22 cellular contexts compared by ENCODE assay signal in genomic region chr15:61584410-61584809, GRCh38.
DNase-seq lines count a peak whose midpoint lies in the region; ATAC-seq and TF ChIP-seq lines count a peak whose summit lies in the region.
"Had no signal": no experiment of that assay in that cellular context is flagged by ENCODE, and none has a peak within 500 bp of the region (broad histone marks: within the 10 kb centered on the region; RNA-seq: fewer than 3 reads in every experiment).

No MANE protein-coding gene starts in this region.

- dilution Hi-C loops in mammary epithelial cell (cut with HindIII; ENCODE audit: low sequenced_read_pairs): no loop called here

- CTCF ChIA-PET in PC-3 (lab: Charles Lee): no interaction called here
- CTCF ChIA-PET in mammary epithelial cell (lab: Charles Lee; ENCODE audit: low non-redundant PET): no interaction called here

- H3K36me3 Mint-ChIP-seq in neural progenitor cell: no peaks in the 10 kb centered on the region
- H3K36me3 Mint-ChIP-seq: T-cell had no signal

- BruUV-seq in PC-3 (replicated peaks; lab: Mats Ljungman, UMichigan): no TSS peak
- BruUV-seq in mammary epithelial cell (replicated peaks; lab: Mats Ljungman, UMichigan): no TSS peak

- H2AFZ ChIP-seq in PC-3 (ENCODE audit: low read length): no peak overlapping the region
- no peak overlapping the region for H2AFZ ChIP-seq in mammary epithelial cell (ENCODE audit: low read depth, low read length)
- H2AFZ ChIP-seq in neural progenitor cell (replicated peaks): no peak overlapping the region

- TF ChIP-seq CTCF in PC-3 (conservative IDR thresholded peaks at IDR 0.05; ENCODE audit: low read depth, low read length) (no peak), mammary epithelial cell (conservative IDR thresholded peaks at IDR 0.05 in 1 of 2, IDR thresholded peaks at IDR 0.05 in 1 of 2; ENCODE audit: extremely low read depth in 1 of 2, insufficient read depth in 1 of 2, low read depth in 1 of 2, low read length in 2 of 2) (no peak), neural progenitor cell (IDR thresholded peaks at IDR 0.05) (no peak)

- no peak overlapping the region for H3K4me3 Mint-ChIP-seq in neural progenitor cell
- H3K4me3 Mint-ChIP-seq: endodermal cell, T-cell had no signal

- DNase-seq in DMS53 (lab: John Stamatoyannopoulos, UW) (peak; percentile 2), DMS53 treated with DMSO at 0.1 percent for 48 hours (lab: John Stamatoyannopoulos, UW; ENCODE audit: unreplicated experiment) (no peak), PC-3 (peak; percentile 20), mammary epithelial cell (peak; percentile 23), neural progenitor cell (ENCODE audit: low spot score) (peak; percentile 10), anterior cingulate cortex (lab: John Stamatoyannopoulos, UW) (no peak), NCI-H2171 treated with DMSO at 0.1 percent for 48 hours (lab: John Stamatoyannopoulos, UW) (no peak)
- DNase-seq: C1 segment of cervical spinal cord; endodermal cell; left cardiac atrium; NCI-H1930; NCI-H510A treated with DMSO at 0.1 percent for 48 hours; nucleus accumbens; stimulated activated naive CD8-positive, alpha-beta T cell treated with anti-CD3 and anti-CD28 coated beads, Interleukin-15, Interleukin-2, amounts not matched to agents 100 U/mL and 50 U/mL, for 24 hours; T-cell; transverse colon had no signal

- WGBS in mammary epithelial cell (ENCODE audit: low coverage, missing lambda C conversion rate): 28% methylated on average over 5 of the region's 5 CpGs

- H3F3A ChIP-seq in PC-3 (ENCODE audit: low read length, unreplicated experiment): no peaks in the 10 kb centered on the region
- no peaks in the 10 kb centered on the region for H3F3A ChIP-seq in neural progenitor cell (ENCODE audit: low read depth)

- H3K27ac Mint-ChIP-seq in neural progenitor cell: no peak overlapping the region
- H3K27ac Mint-ChIP-seq: activated T-helper 2 cell treated with anti-CD3 and anti-CD28 coated beads, Interferon-gamma antibody, Interleukin-2, Interleukin-4, amounts not matched to agents 10 μg/mL and 5 μg/mL and 100 μg/mL, durations not matched to agents 14 hours and 24 hours and 36 hours; endodermal cell; T-cell had no signal

- in situ Hi-C loops in mammary epithelial cell (cut with MboI; ENCODE audit: low sequenced_read_pairs in 2 of 2): no loop called here

- H3K9me3 Mint-ChIP-seq in neural progenitor cell: peaks cover 5% of the 10 kb centered on the region
- H3K9me3 Mint-ChIP-seq: activated T-helper 2 cell treated with anti-CD3 and anti-CD28 coated beads, Interferon-gamma antibody, Interleukin-2, Interleukin-4, amounts not matched to agents 10 μg/mL and 5 μg/mL and 100 μg/mL, durations not matched to agents 14 hours and 24 hours and 36 hours had no signal

- H3K9me3 ChIP-seq in PC-3 (ENCODE audit: low read length) (no peaks in the 10 kb centered on the region), mammary epithelial cell (replicated peaks; ENCODE audit: insufficient read depth, low read length) (no peaks in the 10 kb centered on the region), neural progenitor cell (ENCODE audit: low read depth) (peaks cover 6% of the 10 kb centered on the region)
- H3K9me3 ChIP-seq: transverse colon had no signal

- H3K36me3 ChIP-seq in PC-3 (ENCODE audit: low read depth, low read length) (no peaks in the 10 kb centered on the region), mammary epithelial cell (ENCODE audit: insufficient read depth, low read length) (no peaks in the 10 kb centered on the region), neural progenitor cell (no peaks in the 10 kb centered on the region)
- H3K36me3 ChIP-seq: right atrium auricular region, transverse colon had no signal

- peaks cover 2% of the 10 kb centered on the region for H3K27me3 Mint-ChIP-seq in neural progenitor cell (ENCODE audit: insufficient read depth, low read depth)

- 0 out of 2 replicates have a peak, but pooled peaks cover under 1% of the 10 kb centered on the region for H3K27me3 ChIP-seq in PC-3 (ENCODE audit: low read length)
- peaks cover 1% of the 10 kb centered on the region for H3K27me3 ChIP-seq in mammary epithelial cell (ENCODE audit: insufficient read depth, low read length)
- H3K27me3 ChIP-seq in neural progenitor cell: no peaks in the 10 kb centered on the region
- H3K27me3 ChIP-seq: foreskin keratinocyte, right atrium auricular region, transverse colon had no signal

- H3K9ac ChIP-seq in PC-3 (ENCODE audit: low read length) (no peak overlapping the region), mammary epithelial cell (ENCODE audit: insufficient read depth, low read length) (no peak overlapping the region), neural progenitor cell (no peak overlapping the region)

- POLR2A ChIA-PET in PC-3 (lab: Charles Lee; ENCODE audit: unreplicated experiment): no interaction called here

- H3K4me1 ChIP-seq in PC-3 (ENCODE audit: insufficient read depth, low read length) (no peaks in the 10 kb centered on the region), mammary epithelial cell (ENCODE audit: insufficient read depth, low read length) (no peaks in the 10 kb centered on the region), neural progenitor cell (no peaks in the 10 kb centered on the region)
- H3K4me1 ChIP-seq: foreskin keratinocyte, right atrium auricular region, transverse colon had no signal

- no peaks in the 10 kb centered on the region for H4K20me1 ChIP-seq in PC-3 (ENCODE audit: low read length)
- no peaks in the 10 kb centered on the region for H4K20me1 ChIP-seq in mammary epithelial cell (ENCODE audit: insufficient read depth, low read length)
- no peaks in the 10 kb centered on the region for H4K20me1 ChIP-seq in neural progenitor cell (ENCODE audit: low read depth)

- H3K4me2 ChIP-seq in PC-3 (ENCODE audit: low read length) (no peak overlapping the region), mammary epithelial cell (ENCODE audit: insufficient read depth, low read depth, low read length) (no peak overlapping the region), neural progenitor cell (no peak overlapping the region)

- H3K27ac ChIP-seq in PC-3 (ENCODE audit: low read length) (no peak overlapping the region), mammary epithelial cell (ENCODE audit: insufficient read depth, low read depth, low read length) (no peak overlapping the region), neural progenitor cell (no peak overlapping the region)
- H3K27ac ChIP-seq: 22Rv1, foreskin keratinocyte, right atrium auricular region, transverse colon had no signal

- peaks cover 4% of the 10 kb centered on the region for H3K4me1 Mint-ChIP-seq in neural progenitor cell
- H3K4me1 Mint-ChIP-seq: T-cell had no signal

- H3K4me3 ChIP-seq in PC-3 (ENCODE audit: low read length) (no peak overlapping the region), mammary epithelial cell (replicated peaks in 1 of 3; ENCODE audit: insufficient read depth in 1 of 3, low read depth in 2 of 3, low read length in 3 of 3) (no peak overlapping the region), neural progenitor cell (no peak overlapping the region)
- H3K4me3 ChIP-seq: right atrium auricular region, transverse colon had no signal

- ATAC-seq in PC-3: no peak
- ATAC-seq in GM21423 (IDR thresholded peaks at IDR 0.05; ENCODE audit: unreplicated experiment): no peak
- ATAC-seq: foreskin keratinocyte; left cardiac atrium; Panc1; stimulated activated naive CD8-positive, alpha-beta T cell treated with anti-CD3 and anti-CD28 coated beads, Interleukin-15, Interleukin-2, amounts not matched to agents 100 U/mL and 50 U/mL, for 24 hours; T-cell had no signal

- H3K9me2 ChIP-seq in PC-3 (replicated peaks; ENCODE audit: low read length): no peaks in the 10 kb centered on the region

- no peaks in the 10 kb centered on the region for H3K79me2 ChIP-seq in PC-3 (ENCODE audit: low read length)
- H3K79me2 ChIP-seq in mammary epithelial cell (ENCODE audit: insufficient read depth, low read length): no peaks in the 10 kb centered on the region
- no peaks in the 10 kb centered on the region for H3K79me2 ChIP-seq in neural progenitor cell (ENCODE audit: low read depth)

- intact Hi-C loops in PC-3 (cut with micrococcal nuclease) (no loop called here), mammary epithelial cell (cut with micrococcal nuclease) (no loop called here)

Comparison
In these comparisons a context has a peak if more than half of its experiments do, and no peak if none do; other contexts are left out.
1. DNase-seq: peak in DMS53 (single experiment), PC-3 (single experiment), mammary epithelial cell (single experiment) and neural progenitor cell (single experiment); none in DMS53 treated with DMSO at 0.1 percent for 48 hours (single experiment), anterior cingulate cortex (0 of 58) and NCI-H2171 treated with DMSO at 0.1 percent for 48 hours (single experiment).